25 cellular contexts compared by ENCODE assay signal in genomic region chr2:240322991-240323390, GRCh38.
"Had no signal": no experiment of that assay in that cellular context is flagged by ENCODE, and none has a peak within 500 bp of the region (broad histone marks: within the 10 kb centered on the region; RNA-seq: fewer than 3 reads in every experiment).

No MANE protein-coding gene starts in this region.

- H3K9me3 ChIP-seq: breast epithelium had no signal

- H3K36me3 Mint-ChIP-seq: activated CD4-positive, alpha-beta memory T cell treated with anti-CD3 and anti-CD28 coated beads for 36 hours; activated naive CD4-positive, alpha-beta T cell treated with anti-CD3 and anti-CD28 coated beads, Interleukin-2, amount 50 U/mL, for 24 hours; T-cell had no signal

- ATAC-seq: activated T-cell treated with anti-CD3 and anti-CD28 coated beads, Interleukin-2, amount 50 U/mL, for 72 hours; T-cell had no signal

- FAIRE-seq: RCC 7860, TTC549 had no signal

- H3K27ac ChIP-seq: breast epithelium had no signal

- H3K4me3 Mint-ChIP-seq: activated CD4-positive, alpha-beta memory T cell treated with anti-CD3 and anti-CD28 coated beads for 36 hours; activated CD4-positive, alpha-beta T cell treated with anti-CD3 and anti-CD28 coated beads, Interleukin-2, amount 10 ng/mL, durations not matched to agents 7 days and 5 days; activated naive CD4-positive, alpha-beta T cell treated with anti-CD3 and anti-CD28 coated beads, Interleukin-2, amount 50 U/mL, for 24 hours; activated T-cell treated with anti-CD3 and anti-CD28 coated beads, Interleukin-2, amount 50 U/mL, for 72 hours; T-cell had no signal

- DNase-seq: activated CD4-positive, alpha-beta memory T cell treated with anti-CD3 and anti-CD28 coated beads for 36 hours; activated CD4-positive, alpha-beta T cell treated with anti-CD3 and anti-CD28 coated beads, Interleukin-2, amount 10 ng/mL, durations not matched to agents 7 days and 5 days; activated CD4-positive, CD25-positive, alpha-beta regulatory T cell; activated CD8-positive, alpha-beta memory T cell treated with anti-CD3 and anti-CD28 coated beads, Interleukin-2, amount 50 U/mL, for 4 hours; activated naive CD4-positive, alpha-beta T cell; activated T-cell treated with anti-CD3 and anti-CD28 coated beads, Interleukin-2, amount 50 U/mL, for 72 hours; aorta; KBM-7; NCI-H1092; NCI-H1417 treated with DMSO at 0.1 percent for 48 hours; NCI-H1694; NCI-H2029; NCI-H2107; NCI-H2171 treated with DMSO at 0.1 percent for 48 hours; NCI-H526; NK-92 treated with Interleukin-12 subunit alpha and Interleukin-12 subunit beta, amount 100 ng/mL, for 24 hours; SHP77 treated with DMSO at 0.1 percent for 48 hours; T-cell; T-helper 2 cell; T1000 had no signal

- H3K27ac Mint-ChIP-seq: activated CD4-positive, alpha-beta memory T cell treated with anti-CD3 and anti-CD28 coated beads for 36 hours; activated CD4-positive, alpha-beta T cell treated with anti-CD3 and anti-CD28 coated beads, Interleukin-2, amount 10 ng/mL, durations not matched to agents 7 days and 5 days; activated T-cell treated with anti-CD3 and anti-CD28 coated beads, Interleukin-2, amount 50 U/mL, for 72 hours; activated T-helper 2 cell treated with anti-CD3 and anti-CD28 coated beads, Interferon-gamma antibody, Interleukin-2, Interleukin-4, amounts not matched to agents 10 μg/mL and 5 μg/mL and 100 μg/mL, durations not matched to agents 14 hours and 24 hours and 36 hours; T-cell had no signal

- H3K4me3 ChIP-seq: breast epithelium had no signal

- H3K4me1 Mint-ChIP-seq: activated CD4-positive, alpha-beta T cell treated with anti-CD3 and anti-CD28 coated beads, Interleukin-2, amount 10 ng/mL, durations not matched to agents 7 days and 5 days; activated naive CD4-positive, alpha-beta T cell treated with anti-CD3 and anti-CD28 coated beads, Interleukin-2, amount 50 U/mL, for 24 hours; T-cell had no signal

- H3K27me3 Mint-ChIP-seq: activated CD4-positive, alpha-beta T cell treated with anti-CD3 and anti-CD28 coated beads, Interleukin-2, amount 10 ng/mL, durations not matched to agents 7 days and 5 days had no signal

- H3K36me3 ChIP-seq: breast epithelium had no signal

- H3K9me3 Mint-ChIP-seq: activated CD4-positive, alpha-beta memory T cell treated with anti-CD3 and anti-CD28 coated beads for 36 hours; activated CD4-positive, alpha-beta T cell treated with anti-CD3 and anti-CD28 coated beads, Interleukin-2, amount 10 ng/mL, durations not matched to agents 7 days and 5 days; activated naive CD4-positive, alpha-beta T cell treated with anti-CD3 and anti-CD28 coated beads, Interleukin-2, amount 50 U/mL, for 24 hours; activated T-cell treated with anti-CD3 and anti-CD28 coated beads, Interleukin-2, amount 50 U/mL, for 72 hours; activated T-helper 2 cell treated with anti-CD3 and anti-CD28 coated beads, Interferon-gamma antibody, Interleukin-2, Interleukin-4, amounts not matched to agents 10 μg/mL and 5 μg/mL and 100 μg/mL, durations not matched to agents 14 hours and 24 hours and 36 hours; T-cell had no signal
